In genomic region chr2:155381446-155381845, GRCh38 we compare ENCODE assay signal across 25 cellular contexts.
DNase-seq lines count a peak whose midpoint lies in the region; ATAC-seq and FAIRE-seq lines count a peak whose summit lies in the region.
"Had no signal": no experiment of that assay in that cellular context is flagged by ENCODE, and none has a peak within 500 bp of the region (broad histone marks: within the 10 kb centered on the region; RNA-seq: fewer than 3 reads in every experiment).

No MANE protein-coding gene starts in this region.

- no peaks in the 10 kb centered on the region for H3K36me3 ChIP-seq in adipocyte (ENCODE audit: control insufficient read depth, insufficient read depth, low read length, severe bottlenecking)
- H3K36me3 ChIP-seq: BE2C; BLaER1 treated with 17β-estradiol and CSF1 and Interleukin-3, amounts not matched to agents 10 nM and 100 nM had no signal

- ATAC-seq in HG03108 (IDR thresholded peaks at IDR 0.05; ENCODE audit: unreplicated experiment), result no peak
- no peak for ATAC-seq in GM18873 (IDR thresholded peaks at IDR 0.05; ENCODE audit: low FRiP score, unreplicated experiment)
- ATAC-seq: A549 had no signal

- H3K4me1 ChIP-seq in adipocyte (ENCODE audit: control insufficient read depth, insufficient read depth, low read length), result no peaks in the 10 kb centered on the region
- H3K4me1 ChIP-seq: A549, BE2C had no signal

- no peak overlapping the region for H3K4me3 ChIP-seq in adipocyte (ENCODE audit: low read length)
- H3K4me3 ChIP-seq: A549; BLaER1 treated with 17β-estradiol and CSF1 and Interleukin-3, amounts not matched to agents 10 nM and 100 nM; GM23248 had no signal

- H3K9me3 ChIP-seq in adipocyte (ENCODE audit: control insufficient read depth, low read length), result no peaks in the 10 kb centered on the region
- H3K9me3 ChIP-seq: A549; BE2C; BLaER1 treated with 17β-estradiol and CSF1 and Interleukin-3, amounts not matched to agents 10 nM and 100 nM had no signal

- no peaks in the 10 kb centered on the region for H3K27me3 ChIP-seq in adipocyte (replicated peaks; ENCODE audit: control insufficient read depth, insufficient read depth, low read length)
- H3K27me3 ChIP-seq: BE2C; BLaER1 treated with 17β-estradiol and CSF1 and Interleukin-3, amounts not matched to agents 10 nM and 100 nM had no signal

- no peak overlapping the region for H3K9ac ChIP-seq in adipocyte (ENCODE audit: low read length)
- H3K9ac ChIP-seq: BLaER1 treated with 17β-estradiol and CSF1 and Interleukin-3, amounts not matched to agents 10 nM and 100 nM; GM23248 had no signal

- FAIRE-seq in GM19239 (lab: Jason Lieb, UNC), result no peak
- FAIRE-seq: A549, GM12891, GM18507, H1 had no signal

- DNase-seq in DMS 273 (lab: John Stamatoyannopoulos, UW; ENCODE audit: unreplicated experiment) (peak; percentile 6), DMS 273 treated with DMSO at 0.1 percent for 48 hours (lab: John Stamatoyannopoulos, UW) (no peak), COR-L47 (lab: John Stamatoyannopoulos, UW) (peak; percentile 45), NCI-H1694 treated with DMSO at 0.1 percent for 48 hours (lab: John Stamatoyannopoulos, UW) (peak; percentile 28), adipocyte (ENCODE audit: low read depth) (peak; percentile 20), GM19239 (ENCODE audit: insufficient read length, low spot score) (no peak)
- DNase-seq: ACHN; AML-193; BE2C; Calu3; CD4-positive, alpha-beta T cell; CD8-positive, alpha-beta memory T cell; DMS79; EL; GF-D8; GM23248; H7; HCEC 1CT had no signal

Comparison
In these comparisons a context has a peak if more than half of its experiments do, and no peak if none do; other contexts are left out.
1. DNase-seq: peak in DMS 273 (single experiment), COR-L47 (single experiment), NCI-H1694 treated with DMSO at 0.1 percent for 48 hours (single experiment) and adipocyte (single experiment); none in DMS 273 treated with DMSO at 0.1 percent for 48 hours (single experiment) and GM19239 (single experiment).